8 cellular contexts compared by ENCODE assay signal in genomic region chr14:52730708-52731111, GRCh38. TPM values are rescaled to one million over a fixed set of nuclear protein-coding genes. Genes with fewer than 3 reads are reported as not detected.
DNase-seq lines count a peak whose midpoint lies in the region; ATAC-seq and TF ChIP-seq lines count a peak whose summit lies in the region.

No MANE protein-coding gene starts in this region.

- peaks cover 77% of the 10 kb centered on the region for H3K36me3 Mint-ChIP-seq in CD4-positive, alpha-beta T cell (ENCODE audit: low read depth)
- H3K36me3 Mint-ChIP-seq in MCF 10A (ENCODE audit: insufficient read depth, unreplicated experiment) = peaks cover 51% of the 10 kb centered on the region

- POLR2A ChIA-PET in CD4-positive, alpha-beta T cell (lab: Charles Lee) = interaction anchor here (0.8 to 5.8 kb wide), 4 partner anchors 9 to 60 kb away, joined by 3 to 113 read pairs (median 3); no protein-coding TSS in a partner anchor
- POLR2A ChIA-PET in MCF 10A (lab: Yijun Ruan, JAX) = interaction anchor here (0.6 to 4.5 kb wide), 14 partner anchors 11 to 265 kb away, joined by 3 to 73 read pairs (median 4); partner anchors contain the start of genes ERO1A, GPR137C, PSMC6 and TXNDC16

- no peaks in the 10 kb centered on the region for H3K27me3 Mint-ChIP-seq in CD4-positive, alpha-beta T cell
- H3K27me3 Mint-ChIP-seq in MCF 10A (ENCODE audit: insufficient read depth, unreplicated experiment) = no peaks in the 10 kb centered on the region

- peak overlapping the region in 1 of 2 experiments; percentile 97 for H3K23ac ChIP-seq in mesenchymal stem cell (ENCODE audit: low read length in 2 of 2)

- no peak for TF ChIP-seq CTCF in CD4-positive, alpha-beta T cell (IDR thresholded peaks at IDR 0.05)
- TF ChIP-seq CTCF in MCF 10A (IDR thresholded peaks at IDR 0.05; ENCODE audit: unreplicated experiment) (no peak), vagina (IDR thresholded peaks at IDR 0.05) (no peak)

- no peaks in the 10 kb centered on the region for H3K9me3 ChIP-seq in CD4-positive, alpha-beta T cell (ENCODE audit: control insufficient read depth, low read length)
- no peaks in the 10 kb centered on the region for H3K9me3 ChIP-seq in Karpas-422 (ENCODE audit: low read length)
- H3K9me3 ChIP-seq in mesenchymal stem cell (ENCODE audit: control insufficient read depth, low read length) = no peaks in the 10 kb centered on the region
- no peaks in the 10 kb centered on the region for H3K9me3 ChIP-seq in vagina

- peak overlapping the region; percentile 94 for H3K27ac Mint-ChIP-seq in CD4-positive, alpha-beta T cell
- H3K27ac Mint-ChIP-seq in MCF 10A (ENCODE audit: low read depth, unreplicated experiment) = peak overlapping the region; percentile 93

- WGBS in mesenchymal stem cell = 6% methylated on average over 10 of the region's 11 CpGs

- H3K4me3 Mint-ChIP-seq in CD4-positive, alpha-beta T cell = peak overlapping the region; percentile 93
- peak overlapping the region; percentile 96 for H3K4me3 Mint-ChIP-seq in MCF 10A (ENCODE audit: unreplicated experiment)

- H2AFZ ChIP-seq in Karpas-422 (ENCODE audit: low read length) (peak overlapping the region; percentile 61; the same call in 1 of the 2 replicates), mesenchymal stem cell (ENCODE audit: low read depth, low read length) (peak overlapping the region; percentile 100)

- H4K91ac ChIP-seq in mesenchymal stem cell (ENCODE audit: low read length) = no peak overlapping the region

- H3K14ac ChIP-seq in mesenchymal stem cell (ENCODE audit: low read length in 2 of 2) = peak overlapping the region in 1 of 2 experiments; percentile 98

- BruUV-seq in MCF 10A (replicated peaks; lab: Mats Ljungman, UMichigan) = no TSS peak

- ATAC-seq in CD4-positive, alpha-beta T cell (ENCODE audit: poor library complexity) = no peak

- H3K4me3 ChIP-seq in Karpas-422 (ENCODE audit: low read length) (peak overlapping the region; percentile 76), mesenchymal stem cell (ENCODE audit: insufficient read depth in 1 of 2, low read depth in 1 of 2, low read length in 2 of 2) (peak overlapping the region; percentile 91 to 97), vagina (peak overlapping the region; percentile 93 to 94)

- peaks cover 15% of the 10 kb centered on the region for H3K79me1 ChIP-seq in mesenchymal stem cell (replicated peaks; ENCODE audit: low read length, poor library complexity, severe bottlenecking)

- DNase-seq in CD4-positive, alpha-beta T cell = no peak
- no peak for DNase-seq in Karpas-422
- peak; percentile 38 for DNase-seq in MCF 10A (ENCODE audit: unreplicated experiment)
- peak; percentile 57 for DNase-seq in mesenchymal stem cell
- DNase-seq in vagina (ENCODE audit: extremely low spot score in 2 of 2) = no peak
- no peak for DNase-seq in COLO668 (lab: John Stamatoyannopoulos, UW; ENCODE audit: unreplicated experiment)
- DNase-seq in midbrain (lab: John Stamatoyannopoulos, UW) = no peak
- no peak for DNase-seq in NCI-H226

- H3K4ac ChIP-seq in mesenchymal stem cell (ENCODE audit: low read depth in 1 of 2, low read length in 2 of 2) = peak overlapping the region in 1 of 2 experiments; percentile 96

- H3K4me1 ChIP-seq in Karpas-422 (ENCODE audit: low read length) (peaks cover 35% of the 10 kb centered on the region), mesenchymal stem cell (ENCODE audit: control insufficient read depth, insufficient read depth, low read depth, low read length) (peaks cover 5% of the 10 kb centered on the region), vagina (peaks cover 17% of the 10 kb centered on the region)

- no peaks in the 10 kb centered on the region for H3K9me3 Mint-ChIP-seq in CD4-positive, alpha-beta T cell
- H3K9me3 Mint-ChIP-seq in MCF 10A (ENCODE audit: unreplicated experiment) = no peaks in the 10 kb centered on the region

- H3K18ac ChIP-seq in mesenchymal stem cell (ENCODE audit: low read depth in 1 of 2, low read length in 2 of 2) = peak overlapping the region; percentile 30 to 84

- no peak overlapping the region for H2BK120ac ChIP-seq in mesenchymal stem cell (ENCODE audit: low read depth, low read length)

- peaks cover 43% of the 10 kb centered on the region for H3K4me1 Mint-ChIP-seq in CD4-positive, alpha-beta T cell (ENCODE audit: low read depth)
- peaks cover 3% of the 10 kb centered on the region for H3K4me1 Mint-ChIP-seq in MCF 10A (ENCODE audit: insufficient read depth, unreplicated experiment)

- H3K27me3 ChIP-seq in CD4-positive, alpha-beta T cell (ENCODE audit: control insufficient read depth, insufficient read depth, low read length) = no peaks in the 10 kb centered on the region
- no peaks in the 10 kb centered on the region for H3K27me3 ChIP-seq in Karpas-422 (ENCODE audit: low read length)
- no peaks in the 10 kb centered on the region for H3K27me3 ChIP-seq in mesenchymal stem cell (ENCODE audit: control insufficient read depth in 1 of 2, insufficient read depth in 1 of 2, low read length in 2 of 2)
- H3K27me3 ChIP-seq in vagina = no peaks in the 10 kb centered on the region

- H3K9me2 ChIP-seq in Karpas-422 (replicated peaks; ENCODE audit: insufficient read depth, low read length) = no peaks in the 10 kb centered on the region

- no peak overlapping the region for H2AK5ac ChIP-seq in mesenchymal stem cell (ENCODE audit: low read length, severe bottlenecking)

- H2BK12ac ChIP-seq in mesenchymal stem cell (ENCODE audit: low read length in 2 of 2) = peak overlapping the region in 1 of 2 experiments; percentile 51

- intact Hi-C loops in CD4-positive, alpha-beta T cell (cut with DNase I, micrococcal nuclease) = loop anchor here (2.0 to 5.0 kb wide), 5 partner anchors 14 to 178 kb away; partner anchors contain the start of genes GNPNAT1 (in 2 of the 2), GPR137C (in 1 of the 2), PSMC6 (in 1 of the 2) and TXNDC16 (in 1 of the 2)
- intact Hi-C loops in MCF 10A (cut with micrococcal nuclease) (no loop called here), vagina (cut with DNase I) (no loop called here)

- H4K8ac ChIP-seq in mesenchymal stem cell (ENCODE audit: low read length) = no peak overlapping the region

- no peak for TF ChIP-seq POLR2A in vagina (IDR thresholded peaks at IDR 0.05)

- H2BK5ac ChIP-seq in mesenchymal stem cell (ENCODE audit: low read depth, low read length, poor library complexity, severe bottlenecking) = no peak overlapping the region

- H3K36me3 ChIP-seq in Karpas-422 (ENCODE audit: insufficient read depth, low read length) (peaks cover 26% of the 10 kb centered on the region), mesenchymal stem cell (ENCODE audit: control insufficient read depth in 1 of 2, insufficient read depth in 2 of 2, low read depth in 1 of 2, low read length in 2 of 2) (peaks cover 15 to 56% of the 10 kb centered on the region in 2 experiments), vagina (peaks cover 0 to 17% of the 10 kb centered on the region in 2 donors)

- H3K9ac ChIP-seq in Karpas-422 (ENCODE audit: low read length) = peak overlapping the region; percentile 91
- peak overlapping the region; percentile 97 for H3K9ac ChIP-seq in mesenchymal stem cell (ENCODE audit: low read length)

- peak overlapping the region; percentile 89 for H3K27ac ChIP-seq in CD4-positive, alpha-beta T cell (ENCODE audit: low read depth, low read length)
- H3K27ac ChIP-seq in Karpas-422 (ENCODE audit: low read length) (peak overlapping the region; percentile 21), mesenchymal stem cell (ENCODE audit: low read length, poor library complexity, severe bottlenecking) (no peak overlapping the region), vagina (peak overlapping the region; percentile 85)

- no peak overlapping the region for H2BK15ac ChIP-seq in mesenchymal stem cell (ENCODE audit: low read depth, poor library complexity, severe bottlenecking)

- H4K20me1 ChIP-seq in Karpas-422 (ENCODE audit: insufficient read depth, low read depth, low read length) = no peaks in the 10 kb centered on the region

- peak overlapping the region; percentile 89 for H3K4me2 ChIP-seq in Karpas-422 (ENCODE audit: low read depth, low read length, poor library complexity, severe bottlenecking)
- peak overlapping the region; percentile 73 for H3K4me2 ChIP-seq in mesenchymal stem cell (ENCODE audit: low read length, poor library complexity, severe bottlenecking)

- peaks cover 65% of the 10 kb centered on the region for H3K79me2 ChIP-seq in Karpas-422 (ENCODE audit: low read length)

- CTCF ChIA-PET in CD4-positive, alpha-beta T cell (lab: Charles Lee) = interaction anchor here (1.4 kb wide), 1 partner anchor 12 kb away, joined by 6 read pairs; no protein-coding TSS in a partner anchor
- CTCF ChIA-PET in MCF 10A (lab: Yijun Ruan, JAX) = interaction anchor here (0.6 to 0.7 kb wide), 4 partner anchors 72 to 731 kb away, joined by 3 to 5 read pairs (median 4); no protein-coding TSS in a partner anchor

RNA-seq across cellular contexts. Expression of gene STYX, which starts 0.7 kb away (rescaled TPM):
- total RNA-seq in CD4-positive, alpha-beta T cell = 10 to 100 TPM; 15.3 to 16.2 TPM
- 14.5 and 40.5 TPM in 2 replicates for total RNA-seq in Karpas-422 (2014; rRNA removed; shearing (Covaris generic); ENCODE audit: low replicate concordance)
- 15.5 and 16.3 TPM in 2 replicates for total RNA-seq in MCF 10A (2022)
- 16.8 TPM for polyA plus RNA-seq in mesenchymal stem cell (2013, experiment 1 of 2)
- 17.3 TPM for polyA plus RNA-seq in mesenchymal stem cell (2013, experiment 2 of 2)
- total RNA-seq in vagina = 11.5 TPM

RNA-seq across cellular contexts. Expression of gene PSMC6, which starts 23.7 kb away (rescaled TPM):
- total RNA-seq in CD4-positive, alpha-beta T cell = 100 to 1,000 TPM; 110 to 111 TPM
- 123 and 132 TPM in 2 replicates for total RNA-seq in Karpas-422 (2014; rRNA removed; shearing (Covaris generic); ENCODE audit: low replicate concordance)
- total RNA-seq in MCF 10A (2022) (83.9 and 90.0 TPM in 2 replicates), vagina (49.6 TPM)
- polyA plus RNA-seq in mesenchymal stem cell (2013, experiment 1 of 2) = 62.7 TPM
- polyA plus RNA-seq in mesenchymal stem cell (2013, experiment 2 of 2) = 66.8 TPM

RNA-seq across cellular contexts. Expression of gene ERO1A, which starts 35.4 kb away (rescaled TPM):
- total RNA-seq in CD4-positive, alpha-beta T cell = 10 to 100 TPM; 58.6 to 60.7 TPM
- total RNA-seq in Karpas-422 (2014; rRNA removed; shearing (Covaris generic); ENCODE audit: low replicate concordance) = 97.3 and 105 TPM in 2 replicates
- 52.0 and 55.5 TPM in 2 replicates for total RNA-seq in MCF 10A (2022)
- 86.7 TPM for polyA plus RNA-seq in mesenchymal stem cell (2013, experiment 1 of 2)
- polyA plus RNA-seq in mesenchymal stem cell (2013, experiment 2 of 2) = 88.2 TPM
- total RNA-seq in vagina = 50.6 TPM

Comparison
In these comparisons a context has a peak if more than half of its experiments do, and no peak if none do; other contexts are left out.
1. DNase-seq: peak in MCF 10A (single experiment) and mesenchymal stem cell (single experiment); none in CD4-positive, alpha-beta T cell (0 of 10), Karpas-422 (single experiment), vagina (0 of 2), COLO668 (single experiment), midbrain (single experiment) and NCI-H226 (single experiment).
2. intact Hi-C loops: an anchor here in CD4-positive, alpha-beta T cell (2.0 to 5.0 kb wide); none called in MCF 10A and vagina.
3. Peak in every context shown above with its lines, with median percentiles within 50 percentile points of each other: H3K4me3 ChIP-seq.